Comparison of ENCODE assay signal across 8 cellular contexts in genomic region chr12:92466391-92467305, GRCh38.
A peak's percentile ranks its signal among the peaks of the same experiment; 100 is the strongest.
DNase-seq lines count a peak whose midpoint lies in the region; ATAC-seq and TF ChIP-seq lines count a peak whose summit lies in the region.

No MANE protein-coding gene starts in this region.

- ATAC-seq in GM21717 (IDR thresholded peaks at IDR 0.05; ENCODE audit: unreplicated experiment), result peak; percentile 43
- ATAC-seq in esophagus mucosa, result peak; percentile 61

- peak; percentile 5 for TF ChIP-seq CTCF in GM12873 (IDR thresholded peaks at IDR 0.05; ENCODE audit: insufficient read depth, low read depth, low read length, missing control alignments)

- DNase-seq in NCI-H146 treated with DMSO at 0.1 percent for 48 hours (lab: John Stamatoyannopoulos, UW; ENCODE audit: unreplicated experiment), result peak; percentile 52
- DNase-seq in putamen (ENCODE audit: low spot score), result peak; percentile 40
- no peak for DNase-seq in HuH-7 (ENCODE audit: low spot score)
- no peak for DNase-seq in T1000 (lab: John Stamatoyannopoulos, UW)
- no peak for DNase-seq in NCI-H1694 treated with DMSO at 0.1 percent for 48 hours (lab: John Stamatoyannopoulos, UW)

Comparison
In these comparisons a context has a peak if more than half of its experiments do, and no peak if none do; other contexts are left out.
1. DNase-seq: peak in NCI-H146 treated with DMSO at 0.1 percent for 48 hours (single experiment) and putamen (single experiment); none in HuH-7 (single experiment), T1000 (single experiment) and NCI-H1694 treated with DMSO at 0.1 percent for 48 hours (single experiment).